ENCODE assay signal across 28 cellular contexts in the genomic region with DNA sequence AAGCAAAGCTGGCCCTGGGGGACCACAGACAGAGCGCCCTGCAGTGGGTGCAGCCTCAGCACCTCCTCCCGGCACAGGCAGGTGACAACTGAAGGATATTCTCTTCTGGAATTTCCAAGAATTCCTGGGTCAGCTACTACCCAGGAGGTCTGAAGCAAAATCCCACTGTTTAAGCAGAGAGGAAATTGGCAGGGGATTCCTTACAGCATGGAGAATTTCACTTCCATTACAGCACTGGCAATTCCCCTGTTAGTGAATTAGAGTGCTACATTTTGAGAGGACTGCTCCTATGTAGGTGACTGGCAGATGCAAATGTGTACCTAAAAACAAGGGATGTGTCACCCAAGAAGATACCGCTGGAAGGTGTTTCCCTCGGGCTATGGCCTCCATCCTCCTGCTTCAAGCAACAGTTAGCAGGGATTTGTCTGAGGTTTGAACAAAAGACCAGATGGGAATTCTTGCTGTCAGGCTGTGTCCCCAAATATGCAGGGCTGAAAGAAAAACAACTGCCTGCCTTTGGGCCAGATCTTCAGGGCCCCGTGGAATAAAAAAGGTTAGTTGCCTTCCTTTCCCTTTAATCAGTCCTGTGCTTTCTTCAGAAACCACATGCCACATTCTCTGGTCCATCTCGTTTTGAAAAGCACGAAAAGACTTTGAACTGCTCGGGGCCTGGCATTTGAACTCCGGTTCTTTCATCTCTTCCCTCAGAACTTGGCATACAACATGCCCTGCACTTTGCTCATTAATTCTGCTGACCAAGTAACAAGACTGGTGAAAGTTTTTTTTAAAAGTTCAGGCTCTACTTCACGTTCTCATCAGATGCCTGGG.
DNase-seq lines count a peak whose midpoint lies in the region; ATAC-seq and TF ChIP-seq lines count a peak whose summit lies in the region.
"Had no signal": no experiment of that assay in that cellular context is flagged by ENCODE, and none has a peak within 500 bp of the region (broad histone marks: within the 10 kb centered on the region; RNA-seq: fewer than 3 reads in every experiment).

No MANE protein-coding gene starts in this region.

- no peaks in the 10 kb centered on the region for H4K20me1 ChIP-seq in H9 (ENCODE audit: control insufficient read depth, insufficient read depth, insufficient read length)
- no peaks in the 10 kb centered on the region for H4K20me1 ChIP-seq in osteoblast (ENCODE audit: insufficient read depth, low read length)

- no peak overlapping the region for H3K14ac ChIP-seq in H9 (ENCODE audit: insufficient read depth, low read length)

- no peaks in the 10 kb centered on the region for H3K23me2 ChIP-seq in H9 (ENCODE audit: insufficient read length, low read depth, low read length, poor library complexity, severe bottlenecking)

- no peak overlapping the region for H2BK20ac ChIP-seq in H9 (ENCODE audit: low read depth, low read length, poor library complexity, severe bottlenecking)

- H2AFZ ChIP-seq in H9 (ENCODE audit: low read length) (no peak overlapping the region), osteoblast (ENCODE audit: low read length) (peak overlapping the region; percentile 30)

- H3K9me3 Mint-ChIP-seq in H9 = no peaks in the 10 kb centered on the region; a peak in 1 of 5 replicates
- H3K9me3 Mint-ChIP-seq: activated T-cell treated with anti-CD3 and anti-CD28 coated beads, Interleukin-2, amount 50 U/mL, for 4 hours had no signal

- no peaks in the 10 kb centered on the region for H3K36me3 Mint-ChIP-seq in H9 (ENCODE audit: insufficient read depth in 1 of 3, low read depth in 3 of 3)
- H3K36me3 Mint-ChIP-seq: CD8-positive, alpha-beta memory T cell had no signal

- H3K4me1 ChIP-seq in H9 (ENCODE audit: insufficient read depth, low read length) (peaks cover 14% of the 10 kb centered on the region; the same call in 1 of the 2 replicates), osteoblast (ENCODE audit: insufficient read depth, low read length) (peaks cover 13% of the 10 kb centered on the region)
- H3K4me1 ChIP-seq: A549, prostate gland had no signal

- no peak overlapping the region for H3K23ac ChIP-seq in H9 (ENCODE audit: insufficient read length, low read depth, low read length)

- H2AK5ac ChIP-seq in H9 (ENCODE audit: insufficient read length, low read length) = no peak overlapping the region

- H3K27ac ChIP-seq in H9 (ENCODE audit: insufficient read length, low read depth, low read length) = no peak overlapping the region
- no peak overlapping the region for H3K27ac ChIP-seq in osteoblast (ENCODE audit: low read depth, low read length)
- H3K27ac ChIP-seq in coronary artery = no peak overlapping the region
- H3K27ac ChIP-seq: A549, prostate gland, RWPE1, skin epidermis had no signal

- no peak for ATAC-seq in stimulated activated naive CD8-positive, alpha-beta T cell treated with anti-CD3 and anti-CD28 coated beads, Interleukin-15, Interleukin-2, amounts not matched to agents 100 U/mL and 50 U/mL, for 24 hours
- ATAC-seq: A549; activated T-cell treated with anti-CD3 and anti-CD28 coated beads, Interleukin-2, amount 50 U/mL, for 4 hours; left colon had no signal

- TF ChIP-seq CTCF in H9 (conservative IDR thresholded peaks at IDR 0.05) (no peak), osteoblast (IDR thresholded peaks at IDR 0.05; ENCODE audit: extremely low read depth, low read depth, low read length) (no peak), coronary artery (IDR thresholded peaks at IDR 0.05) (no peak)

- H3K27me3 ChIP-seq in H9 (ENCODE audit: insufficient read depth, low read length) (no peaks in the 10 kb centered on the region), osteoblast (ENCODE audit: insufficient read depth, low read length) (no peaks in the 10 kb centered on the region)

- H2BK5ac ChIP-seq in H9 (ENCODE audit: insufficient read length, low read length) = no peak overlapping the region

- H4K5ac ChIP-seq in H9 (ENCODE audit: insufficient read length, low read depth, low read length) = no peak overlapping the region

- WGBS in H9 (ENCODE audit: extremely low coverage, insufficient read length, low lambda C conversion rate) = no CpG with 5 or more reads among the region's 10 CpGs

- H2BK12ac ChIP-seq in H9 (ENCODE audit: insufficient read length, low read depth, low read length) = no peak overlapping the region

- H2BK120ac ChIP-seq in H9 (ENCODE audit: low read depth, low read length, poor library complexity, severe bottlenecking) = no peak overlapping the region

- peaks cover 44 to 51% of the 10 kb centered on the region in 2 experiments for H3K4me1 Mint-ChIP-seq in H9
- H3K4me1 Mint-ChIP-seq: B cell; CD8-positive, alpha-beta memory T cell had no signal

- H3K4me3 Mint-ChIP-seq in H9 = no peak overlapping the region; a peak in 1 of 5 replicates
- H3K4me3 Mint-ChIP-seq: activated T-cell treated with anti-CD3 and anti-CD28 coated beads, Interleukin-2, amount 50 U/mL, for 4 hours; B cell; CD8-positive, alpha-beta memory T cell had no signal

- H3K27me3 Mint-ChIP-seq in H9 (ENCODE audit: low read depth) = no peaks in the 10 kb centered on the region; the same call in none of the 2 replicates

- H3K18ac ChIP-seq in H9 (ENCODE audit: insufficient read length, low read depth, low read length) = no peak overlapping the region

- H3K56ac ChIP-seq in H9 (ENCODE audit: insufficient read length, low read depth, low read length) = no peak overlapping the region

- H3K79me2 ChIP-seq in H9 (ENCODE audit: insufficient read depth, low read length) (no peaks in the 10 kb centered on the region), osteoblast (ENCODE audit: insufficient read depth, low read length) (no peaks in the 10 kb centered on the region)

- H3T11ph ChIP-seq in H9 (ENCODE audit: low read length) = no peak overlapping the region

- H3K27ac Mint-ChIP-seq in H9 = peak overlapping the region; percentile 34 to 92 (median 80); a peak in 4 of 7 replicates
- H3K27ac Mint-ChIP-seq: B cell; CD8-positive, alpha-beta memory T cell had no signal

- no peak overlapping the region for H2BK15ac ChIP-seq in H9 (ENCODE audit: low read depth, low read length)

- H3K4me2 ChIP-seq in H9 (ENCODE audit: insufficient read depth, insufficient read length, low read length) = peak overlapping the region; percentile 8
- H3K4me2 ChIP-seq in osteoblast (ENCODE audit: insufficient read depth, low read length) = no peak overlapping the region
- H3K4me2 ChIP-seq: A549, SK-N-SH had no signal

- no peak overlapping the region for H3K4me3 ChIP-seq in osteoblast (ENCODE audit: insufficient read depth, low read length)
- no peak overlapping the region for H3K4me3 ChIP-seq in coronary artery
- H3K4me3 ChIP-seq: A549, prostate gland, skin epidermis had no signal

- no peaks in the 10 kb centered on the region for H3K79me1 ChIP-seq in H9 (ENCODE audit: insufficient read depth, low read depth, low read length, poor library complexity, severe bottlenecking)

- H4K91ac ChIP-seq in H9 (ENCODE audit: insufficient read length, low read depth, low read length) = no peak overlapping the region

- no peaks in the 10 kb centered on the region for H3K9me3 ChIP-seq in H9 (ENCODE audit: control insufficient read depth, low read depth, low read length)
- H3K9me3 ChIP-seq in osteoblast (ENCODE audit: low read depth, low read length) = no peaks in the 10 kb centered on the region
- H3K9me3 ChIP-seq: A549, prostate gland, SK-N-SH had no signal

- no peak overlapping the region for H3K9ac ChIP-seq in H9 (ENCODE audit: extremely low read depth, insufficient read length, low read length)
- H3K9ac ChIP-seq: SK-N-SH had no signal

- no peak overlapping the region for H3K4ac ChIP-seq in H9 (ENCODE audit: low read depth, low read length)

- no peak for DNase-seq in H9
- DNase-seq in astrocyte of the hippocampus (ENCODE audit: low read depth, low spot score) = peak; percentile 90
- DNase-seq in kidney tubule cell (ENCODE audit: low spot score) = peak; percentile 10
- no peak for DNase-seq in osteoblast (ENCODE audit: insufficient read length, low spot score, missing footprints)
- no peak for DNase-seq in stimulated activated naive CD8-positive, alpha-beta T cell treated with anti-CD3 and anti-CD28 coated beads, Interleukin-15, Interleukin-2, amounts not matched to agents 100 U/mL and 50 U/mL, for 24 hours
- no peak for DNase-seq in GM19238 (ENCODE audit: insufficient read length, low spot score)
- no peak for DNase-seq in mesenteric fat pad (ENCODE audit: low spot score)
- no peak for DNase-seq in coronary artery (ENCODE audit: low spot score)
- DNase-seq: activated CD4-positive, alpha-beta T cell treated with anti-CD3 and anti-CD28 coated beads for 4 hours; activated naive CD4-positive, alpha-beta T cell; activated T-cell treated with anti-CD3 and anti-CD28 coated beads, Interleukin-2, amount 50 U/mL, for 4 hours; amniotic stem cell; CD8-positive, alpha-beta memory T cell; DMS153; GDM1; left colon; MV-4-11; NCI-H187; NCI-H2171 treated with DMSO at 0.1 percent for 48 hours; NCI-H526; SK-N-SH; stimulated activated CD4-positive, alpha-beta T cell treated with anti-CD3 and anti-CD28 coated beads, Interleukin-2, amount 100 ng/mL, for 24 hours; substantia nigra had no signal

- no peak overlapping the region for H4K8ac ChIP-seq in H9 (replicated peaks; ENCODE audit: insufficient read length, low read depth, low read length)

- H3K36me3 ChIP-seq in osteoblast (ENCODE audit: insufficient read depth, low read length) = no peaks in the 10 kb centered on the region
- H3K36me3 ChIP-seq: prostate gland had no signal

Comparison
In these comparisons a context has a peak if more than half of its experiments do, and no peak if none do; other contexts are left out.
1. DNase-seq: peak in astrocyte of the hippocampus (single experiment) and kidney tubule cell (single experiment); none in H9 (single experiment), osteoblast (single experiment), stimulated activated naive CD8-positive, alpha-beta T cell treated with anti-CD3 and anti-CD28 coated beads, Interleukin-15, Interleukin-2, amounts not matched to agents 100 U/mL and 50 U/mL, for 24 hours (single experiment), GM19238 (single experiment), mesenteric fat pad (single experiment) and coronary artery (single experiment).